ENCODE assay signal across 15 cellular contexts in the genomic region with DNA sequence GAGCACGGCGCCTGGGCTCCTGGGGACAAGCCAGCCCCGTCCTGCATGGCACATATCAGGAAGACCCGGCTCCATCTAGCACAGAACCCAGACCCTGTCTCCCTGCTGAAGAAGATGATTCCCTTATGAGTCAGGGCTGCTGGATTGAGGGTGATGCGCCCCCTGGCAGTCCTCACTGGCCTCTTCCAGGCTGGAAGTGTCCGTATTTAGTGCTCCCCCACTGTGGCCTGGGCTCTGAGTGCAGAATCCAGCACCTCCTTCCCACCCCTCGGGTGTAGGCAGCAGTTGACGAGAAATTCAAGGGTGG. TPM values are rescaled to one million over a fixed set of nuclear protein-coding genes. Genes with fewer than 3 reads are reported as not detected.
DNase-seq lines count a peak whose midpoint lies in the region; ATAC-seq, FAIRE-seq and TF ChIP-seq lines count a peak whose summit lies in the region.
"Had no signal": no experiment of that assay in that cellular context is flagged by ENCODE, and none has a peak within 500 bp of the region (broad histone marks: within the 10 kb centered on the region; RNA-seq: fewer than 3 reads in every experiment).

No MANE protein-coding gene starts in this region.

- in situ Hi-C loops in GM13977 (cut with MboI; ENCODE audit: low pct_unique_long_range_greater_than_20kb, low sequenced_read_pairs, unreplicated experiment): no loop called here

- no peaks in the 10 kb centered on the region for H3K27me3 ChIP-seq in mesendoderm (ENCODE audit: insufficient read depth, low read length, poor library complexity)

- H2BK120ac ChIP-seq in mesendoderm (ENCODE audit: low read depth, low read length): no peak overlapping the region

- H3K4me1 ChIP-seq in mesendoderm (ENCODE audit: control insufficient read depth, low read depth, low read length): no peaks in the 10 kb centered on the region

- H3K4me3 ChIP-seq in choroid plexus epithelial cell (ENCODE audit: low read depth, low read length): no peak overlapping the region
- no peak overlapping the region for H3K4me3 ChIP-seq in mesendoderm (ENCODE audit: low read length)

- peaks cover 14% of the 10 kb centered on the region for H3K4me1 Mint-ChIP-seq in nephron progenitor cell
- H3K4me1 Mint-ChIP-seq: activated naive CD4-positive, alpha-beta T cell treated with anti-CD3 and anti-CD28 coated beads, Interleukin-2, amount 50 U/mL, for 24 hours had no signal

- no peaks in the 10 kb centered on the region for H3K36me3 Mint-ChIP-seq in nephron progenitor cell (ENCODE audit: low read depth)
- no peaks in the 10 kb centered on the region for H3K36me3 Mint-ChIP-seq in activated naive CD4-positive, alpha-beta T cell treated with anti-CD3 and anti-CD28 coated beads, Interleukin-2, amount 50 U/mL, for 72 hours
- H3K36me3 Mint-ChIP-seq: activated naive CD4-positive, alpha-beta T cell treated with anti-CD3 and anti-CD28 coated beads, Interleukin-2, amount 50 U/mL, for 24 hours had no signal

- no peak overlapping the region for H3K9ac ChIP-seq in mesendoderm (ENCODE audit: low read length)

- H4K8ac ChIP-seq in mesendoderm (ENCODE audit: low read depth, low read length): no peak overlapping the region

- H3K23ac ChIP-seq in mesendoderm (ENCODE audit: low read length): no peak overlapping the region

- no peaks in the 10 kb centered on the region for H3K36me3 ChIP-seq in mesendoderm (ENCODE audit: control insufficient read depth, insufficient read depth, low read length)

- no peak overlapping the region for H2BK5ac ChIP-seq in mesendoderm (ENCODE audit: low read length)

- peaks cover 41% of the 10 kb centered on the region for H3K27me3 Mint-ChIP-seq in nephron progenitor cell (ENCODE audit: low read depth, poor library complexity)
- H3K27me3 Mint-ChIP-seq: activated CD8-positive, alpha-beta T cell treated with anti-CD3 and anti-CD28 coated beads for 36 hours; activated naive CD4-positive, alpha-beta T cell treated with anti-CD3 and anti-CD28 coated beads, Interleukin-2, amount 50 U/mL, for 24 hours had no signal

- H2BK15ac ChIP-seq in mesendoderm (replicated peaks; ENCODE audit: low read depth): no peak overlapping the region

- H3K27ac ChIP-seq in mesendoderm (ENCODE audit: low read depth, low read length): no peak overlapping the region

- no peaks in the 10 kb centered on the region for H3K79me2 ChIP-seq in mesendoderm (ENCODE audit: control insufficient read depth, insufficient read depth, low read length)

- no peak for ATAC-seq in HG03139 (IDR thresholded peaks at IDR 0.05; ENCODE audit: unreplicated experiment)
- ATAC-seq in activated naive CD4-positive, alpha-beta T cell treated with anti-CD3 and anti-CD28 coated beads, Interleukin-2, amount 50 U/mL, for 72 hours: no peak

- H3K9me3 Mint-ChIP-seq in nephron progenitor cell: no peaks in the 10 kb centered on the region
- H3K9me3 Mint-ChIP-seq in activated naive CD4-positive, alpha-beta T cell treated with anti-CD3 and anti-CD28 coated beads, Interleukin-2, amount 50 U/mL, for 72 hours: no peaks in the 10 kb centered on the region
- H3K9me3 Mint-ChIP-seq: activated CD8-positive, alpha-beta T cell treated with anti-CD3 and anti-CD28 coated beads for 36 hours; activated naive CD4-positive, alpha-beta T cell treated with anti-CD3 and anti-CD28 coated beads, Interleukin-2, amount 50 U/mL, for 24 hours had no signal

- no peak overlapping the region for H3K4me2 ChIP-seq in mesendoderm (ENCODE audit: low read length)

- peak; percentile 3 for TF ChIP-seq CTCF in D721Med (IDR thresholded peaks at IDR 0.05; ENCODE audit: insufficient read depth, missing control alignments)
- TF ChIP-seq CTCF in choroid plexus epithelial cell (conservative IDR thresholded peaks at IDR 0.05; ENCODE audit: low read depth, low read length): peak; percentile 62
- TF ChIP-seq CTCF in nephron progenitor cell (IDR thresholded peaks at IDR 0.05): no peak
- no peak for TF ChIP-seq CTCF in GM13977 (IDR thresholded peaks at IDR 0.05; ENCODE audit: extremely low read depth, insufficient read depth, missing control alignments)

- DNase-seq in D721Med (ENCODE audit: insufficient read length, low spot score): no peak
- DNase-seq in M059J (ENCODE audit: low read depth): peak; percentile 77
- DNase-seq in choroid plexus epithelial cell (ENCODE audit: low read depth): peak; percentile 55
- peak; percentile 52 for DNase-seq in mesendoderm
- DNase-seq in nephron progenitor cell: no peak
- DNase-seq in activated naive CD4-positive, alpha-beta T cell treated with anti-CD3 and anti-CD28 coated beads, Interleukin-2, amount 50 U/mL, for 72 hours (ENCODE audit: low spot score in 2 of 2): no peak
- no peak for DNase-seq in GM13977 (ENCODE audit: low spot score)
- DNase-seq: Kasumi-1, midbrain, NCI-H2171 had no signal

- H3K4me3 Mint-ChIP-seq in nephron progenitor cell: no peak overlapping the region
- H3K4me3 Mint-ChIP-seq: activated CD8-positive, alpha-beta T cell treated with anti-CD3 and anti-CD28 coated beads for 36 hours; activated naive CD4-positive, alpha-beta T cell treated with anti-CD3 and anti-CD28 coated beads, Interleukin-2, amount 50 U/mL, for 24 hours had no signal

- H3K56ac ChIP-seq in mesendoderm (ENCODE audit: low read length): no peak overlapping the region

- FAIRE-seq in D721Med (lab: Jason Lieb, UNC): no peak

- H3K27ac Mint-ChIP-seq in nephron progenitor cell: no peak overlapping the region
- H3K27ac Mint-ChIP-seq in activated naive CD4-positive, alpha-beta T cell treated with anti-CD3 and anti-CD28 coated beads, Interleukin-2, amount 50 U/mL, for 72 hours: no peak overlapping the region
- H3K27ac Mint-ChIP-seq: activated CD8-positive, alpha-beta T cell treated with anti-CD3 and anti-CD28 coated beads for 36 hours; activated naive CD4-positive, alpha-beta T cell treated with anti-CD3 and anti-CD28 coated beads, Interleukin-2, amount 50 U/mL, for 24 hours had no signal

- no peaks in the 10 kb centered on the region for H3K79me1 ChIP-seq in mesendoderm (ENCODE audit: low read length)

- H3K4ac ChIP-seq in mesendoderm (ENCODE audit: low read depth, low read length): no peak overlapping the region

- no peak overlapping the region for H2AK5ac ChIP-seq in mesendoderm (ENCODE audit: low read length)

- no peak overlapping the region for H3K18ac ChIP-seq in mesendoderm (ENCODE audit: low read length)

- no peak overlapping the region for H4K5ac ChIP-seq in mesendoderm (ENCODE audit: low read length)

- WGBS in mesendoderm (ENCODE audit: extremely low coverage, insufficient coverage, low lambda C conversion rate): no CpG with 5 or more reads among the region's 8 CpGs

RNA-seq across cellular contexts. Expression of a gene that starts 14.9 kb away (rescaled TPM):
- not detected in 2 replicates for total RNA-seq in M059J (2014; rRNA removed; shearing (Covaris generic))
- 0.01 TPM for polyA plus RNA-seq in mesendoderm (2013, experiment 1 of 2)
- 0.03 TPM for polyA plus RNA-seq in mesendoderm (2013, experiment 2 of 2)
- not detected for total RNA-seq in activated naive CD4-positive, alpha-beta T cell treated with anti-CD3 and anti-CD28 coated beads, Interleukin-2, amount 50 U/mL, for 72 hours
- total RNA-seq: activated CD8-positive, alpha-beta T cell treated with anti-CD3 and anti-CD28 coated beads for 36 hours; pulmonary artery endothelial cell; T-helper 2 cell treated with Interferon-gamma antibody and Interleukin-4, amounts not matched to agents 100 ng/mL and 5 ng/mL, for 36 hours had no signal

RNA-seq across cellular contexts. Expression of a gene that starts 55.5 kb away (rescaled TPM):
- 85.4 and 131 TPM in 2 replicates for total RNA-seq in M059J (2014; rRNA removed; shearing (Covaris generic))
- 26.9 TPM for polyA plus RNA-seq in mesendoderm (2013, experiment 1 of 2)
- polyA plus RNA-seq in mesendoderm (2013, experiment 2 of 2): 25.8 TPM
- 100 to 1,000 TPM in 1 of 2 donors, 10 to 100 TPM in 1; 81.6 to 109 TPM for total RNA-seq in activated naive CD4-positive, alpha-beta T cell treated with anti-CD3 and anti-CD28 coated beads, Interleukin-2, amount 50 U/mL, for 72 hours

Comparison
In these comparisons a context has a peak if more than half of its experiments do, and no peak if none do; other contexts are left out.
1. DNase-seq: peak in M059J (single experiment), choroid plexus epithelial cell (single experiment) and mesendoderm (single experiment); none in D721Med (single experiment), nephron progenitor cell (single experiment), activated naive CD4-positive, alpha-beta T cell treated with anti-CD3 and anti-CD28 coated beads, Interleukin-2, amount 50 U/mL, for 72 hours (0 of 2) and GM13977 (single experiment).
2. CTCF ChIP-seq: peak in D721Med (single experiment) and choroid plexus epithelial cell (single experiment); none in nephron progenitor cell (single experiment) and GM13977 (single experiment).